Comparison of ENCODE assay signal across 6 cellular contexts in genomic region chr11:64241175-64241429, GRCh38. TPM values are rescaled to one million over a fixed set of nuclear protein-coding genes. Genes with fewer than 3 reads are reported as not detected.
A peak's percentile ranks its signal among the peaks of the same experiment; 100 is the strongest.
DNase-seq lines count a peak whose midpoint lies in the region; ATAC-seq lines count a peak whose summit lies in the region.

No MANE protein-coding gene starts in this region.

- H3K36me3 Mint-ChIP-seq in naive B cell = no peaks in the 10 kb centered on the region

- no peak for DNase-seq in naive B cell
- no peak for DNase-seq in NCI-H187 (lab: John Stamatoyannopoulos, UW)
- no peak for DNase-seq in activated gamma-delta T cell treated with Interleukin-2 at 50 U/mL for 16 hours
- DNase-seq in NCI-H526 (lab: John Stamatoyannopoulos, UW) = no peak

- ATAC-seq in HG02571 (IDR thresholded peaks at IDR 0.05; ENCODE audit: unreplicated experiment) (peak; percentile 67), naive B cell (ENCODE audit: low read depth in 2 of 2) (peak; percentile 70 to 75)

- H3K4me1 Mint-ChIP-seq in naive B cell = peaks cover 34 to 70% (median 70%) of the 10 kb centered on the region in 3 donors

- peak overlapping the region; percentile 96 for H3K27ac ChIP-seq in angular gyrus (ENCODE audit: low read depth, low read length)

- peak overlapping the region; percentile 87 to 97 (median 91) for H3K4me3 Mint-ChIP-seq in naive B cell

- H3K27ac Mint-ChIP-seq in naive B cell = peak overlapping the region; percentile 99 to 100 (median 100)

- H3K27me3 Mint-ChIP-seq in naive B cell = no peaks in the 10 kb centered on the region

- no peaks in the 10 kb centered on the region for H3K9me3 Mint-ChIP-seq in naive B cell

RNA-seq across cellular contexts. Expression of gene FKBP2, which starts 0.2 kb away (rescaled TPM):
- polyA plus RNA-seq in naive B cell (ENCODE audit: low read depth in 6 of 6) = 10 to 100 TPM; 65.3 to 94.8 (median 79.8) TPM

RNA-seq across cellular contexts. Expression of gene PPP1R14B, which starts 5.6 kb away (rescaled TPM):
- polyA plus RNA-seq in naive B cell (ENCODE audit: low read depth in 6 of 6) = 10 to 100 TPM; 21.2 to 49.9 (median 40.3) TPM

RNA-seq across cellular contexts. Expression of gene VEGFB, which starts 6.7 kb away (rescaled TPM):
- 10 to 100 TPM; 10.9 to 33.7 (median 28.1) TPM for polyA plus RNA-seq in naive B cell (ENCODE audit: low read depth in 6 of 6)

RNA-seq across cellular contexts. Expression of gene PLCB3, which starts 10.2 kb away (rescaled TPM):
- polyA plus RNA-seq in naive B cell (ENCODE audit: low read depth in 6 of 6) = under 1 TPM in 5 of 6 donors, not detected in 1; 0.12 to 0.55 (median 0.21) TPM

RNA-seq across cellular contexts. Expression of gene DNAJC4, which starts 10.8 kb away (rescaled TPM):
- polyA plus RNA-seq in naive B cell (ENCODE audit: low read depth in 6 of 6) = 10 to 100 TPM; 41.9 to 66.6 (median 50.5) TPM
